ENCODE assay signal across 28 cellular contexts in genomic region chr20:7459123-7459522, GRCh38.
DNase-seq lines count a peak whose midpoint lies in the region; ATAC-seq and TF ChIP-seq lines count a peak whose summit lies in the region.
"Had no signal": no experiment of that assay in that cellular context is flagged by ENCODE, and none has a peak within 500 bp of the region (broad histone marks: within the 10 kb centered on the region; RNA-seq: fewer than 3 reads in every experiment).

No MANE protein-coding gene starts in this region.

- in situ Hi-C loops in astrocyte of the spinal cord (cut with HindIII; ENCODE audit: low sequenced_read_pairs) (no loop called here), transverse colon (cut with MboI; ENCODE audit: low pct_ligation_motif_present in 1 of 4, low pct_unique_long_range_greater_than_20kb in 1 of 4, low sequenced_read_pairs in 3 of 4) (no loop called here)

- no peaks in the 10 kb centered on the region for H3K27me3 ChIP-seq in MM.1S (replicated peaks; ENCODE audit: insufficient read depth, low read length)
- no peaks in the 10 kb centered on the region for H3K27me3 ChIP-seq in transverse colon
- H3K27me3 ChIP-seq: BLaER1 treated with 17β-estradiol and CSF1 and Interleukin-3, amounts not matched to agents 10 nM and 100 nM; right lobe of liver; thyroid gland had no signal

- H3K4me3 ChIP-seq in AG10803 (ENCODE audit: low read length) (no peak overlapping the region), MM.1S (ENCODE audit: low read length) (no peak overlapping the region), astrocyte of the spinal cord (ENCODE audit: low read depth, low read length) (no peak overlapping the region), fibroblast of the aortic adventitia (ENCODE audit: low read depth, low read length) (no peak overlapping the region), transverse colon (no peak overlapping the region)
- H3K4me3 ChIP-seq: BLaER1 treated with 17β-estradiol and CSF1 and Interleukin-3, amounts not matched to agents 10 nM and 100 nM; GM12878; lower lobe of right lung; right lobe of liver; thyroid gland had no signal

- H4K20me1 ChIP-seq in MM.1S (ENCODE audit: insufficient read depth, low read length): no peaks in the 10 kb centered on the region
- H4K20me1 ChIP-seq: BLaER1 treated with 17β-estradiol and CSF1 and Interleukin-3, amounts not matched to agents 10 nM and 100 nM had no signal

- H3K27ac ChIP-seq in MM.1S (ENCODE audit: low read length) (no peak overlapping the region), transverse colon (no peak overlapping the region)
- H3K27ac ChIP-seq: BLaER1 treated with 17β-estradiol and CSF1 and Interleukin-3, amounts not matched to agents 10 nM and 100 nM; lower lobe of right lung; right lobe of liver; thyroid gland; VCaP had no signal

- no peaks in the 10 kb centered on the region for H3K79me2 ChIP-seq in MM.1S (ENCODE audit: low read length)

- H2AFZ ChIP-seq in MM.1S (ENCODE audit: low read length): no peak overlapping the region

- TF ChIP-seq CTCF in AG10803 (conservative IDR thresholded peaks at IDR 0.05; ENCODE audit: low read length): no peak
- TF ChIP-seq CTCF in MM.1S (IDR thresholded peaks at IDR 0.05; ENCODE audit: low read length): no peak
- no peak for TF ChIP-seq CTCF in astrocyte of the spinal cord (IDR thresholded peaks at IDR 0.05; ENCODE audit: low read depth, low read length)
- TF ChIP-seq CTCF in fibroblast of the aortic adventitia (IDR thresholded peaks at IDR 0.05; ENCODE audit: insufficient read depth, low read length): no peak
- TF ChIP-seq CTCF in transverse colon (IDR thresholded peaks at IDR 0.05): no peak

- H3K4me2 ChIP-seq in MM.1S (ENCODE audit: low read depth, low read length): no peak overlapping the region

- H3K9me3 ChIP-seq in MM.1S (replicated peaks; ENCODE audit: insufficient read depth, low read length) (no peaks in the 10 kb centered on the region), transverse colon (no peaks in the 10 kb centered on the region)
- H3K9me3 ChIP-seq: BLaER1 treated with 17β-estradiol and CSF1 and Interleukin-3, amounts not matched to agents 10 nM and 100 nM; Caco-2; lower lobe of right lung; right lobe of liver; thyroid gland had no signal

- no peak for ATAC-seq in GM19397 (IDR thresholded peaks at IDR 0.05; ENCODE audit: unreplicated experiment)
- ATAC-seq in HG02973 (IDR thresholded peaks at IDR 0.05; ENCODE audit: unreplicated experiment): no peak
- ATAC-seq: activated T-cell treated with anti-CD3 and anti-CD28 coated beads, Interleukin-2, amount 50 U/mL, for 72 hours; GM12878; lower lobe of right lung; right lobe of liver had no signal

- no peak for TF ChIP-seq EP300 in transverse colon (IDR thresholded peaks at IDR 0.05; ENCODE audit: low read depth)

- no peak overlapping the region for H3K9ac ChIP-seq in MM.1S (ENCODE audit: low read length)
- H3K9ac ChIP-seq: BLaER1 treated with 17β-estradiol and CSF1 and Interleukin-3, amounts not matched to agents 10 nM and 100 nM had no signal

- TF ChIP-seq POLR2A in transverse colon (IDR thresholded peaks at IDR 0.05): no peak

- no peaks in the 10 kb centered on the region for H3K9me2 ChIP-seq in MM.1S (replicated peaks; ENCODE audit: insufficient read depth, low read length)

- DNase-seq in AG10803 (ENCODE audit: low read depth): peak; percentile 3
- DNase-seq in MM.1S: peak; percentile 16
- DNase-seq in astrocyte of the spinal cord (ENCODE audit: low read depth, low spot score): peak; percentile 37
- DNase-seq in fibroblast of the aortic adventitia (ENCODE audit: low read depth): peak; percentile 67
- no peak for DNase-seq in DMS79 (lab: John Stamatoyannopoulos, UW)
- DNase-seq in transverse colon: no peak
- DNase-seq: activated CD4-positive, alpha-beta T cell treated with anti-CD3 and anti-CD28 coated beads, Interleukin-2, amount 10 ng/mL, durations not matched to agents 7 days and 5 days; activated naive CD4-positive, alpha-beta T cell treated with Interleukin-2 at 50 U/mL for 16 hours; activated T-cell treated with anti-CD3 and anti-CD28 coated beads, Interleukin-2, amount 50 U/mL, for 72 hours; amygdala; Caco-2; DND-41; effector CD4-positive, alpha-beta T cell; erythroblast; kidney; lower lobe of right lung; NCI-H146; NCI-H2171 treated with DMSO at 0.1 percent for 48 hours; NCI-H526; posterior cingulate gyrus; right lobe of liver; Right ventricle myocardium superior; thyroid gland had no signal

- intact Hi-C loops in transverse colon (cut with DNase I; ENCODE audit: low total_unique reads): no loop called here

- H3F3A ChIP-seq in MM.1S (ENCODE audit: insufficient read depth, low read length): no peaks in the 10 kb centered on the region

- H3K4me1 ChIP-seq in MM.1S (ENCODE audit: low read length) (no peaks in the 10 kb centered on the region), transverse colon (no peaks in the 10 kb centered on the region)
- H3K4me1 ChIP-seq: Caco-2, lower lobe of right lung, thyroid gland had no signal

- H3K36me3 ChIP-seq in MM.1S (replicated peaks; ENCODE audit: insufficient read depth, low read length) (no peaks in the 10 kb centered on the region), transverse colon (no peaks in the 10 kb centered on the region)
- H3K36me3 ChIP-seq: BLaER1 treated with 17β-estradiol and CSF1 and Interleukin-3, amounts not matched to agents 10 nM and 100 nM; lower lobe of right lung; right lobe of liver; thyroid gland had no signal

Comparison
In these comparisons a context has a peak if more than half of its experiments do, and no peak if none do; other contexts are left out.
1. DNase-seq: peak in AG10803 (single experiment), MM.1S (single experiment), astrocyte of the spinal cord (single experiment) and fibroblast of the aortic adventitia (single experiment); none in DMS79 (single experiment) and transverse colon (single experiment).